ENCODE assay signal across 3 cellular contexts in genomic region chr3:128353991-128354687, GRCh38.
A peak's percentile ranks its signal among the peaks of the same experiment; 100 is the strongest.
TF ChIP-seq lines count a peak whose summit lies in the region.

No MANE protein-coding gene starts in this region.

TF ChIP-seq in HEK293, 187 proteins besides CTCF, POLR2A, EP300 and RAD21 (continued from another document and continues in another):
- TF ChIP-seq ZNF518A (tag by site-specific recombination; conservative IDR thresholded peaks at IDR 0.05; ENCODE audit: low read depth), result no peak
- no peak for TF ChIP-seq TSHZ1 (tag by site-specific recombination; IDR thresholded peaks at IDR 0.05; ENCODE audit: borderline replicate concordance)
- TF ChIP-seq ZNF292 (tag by site-specific recombination; IDR thresholded peaks at IDR 0.05; ENCODE audit: borderline replicate concordance, low read depth), result no peak
- no peak for TF ChIP-seq ZNF660 (tag by site-specific recombination; IDR thresholded peaks at IDR 0.05)
- TF ChIP-seq ZEB2 (tag by site-specific recombination; IDR thresholded peaks at IDR 0.05), result no peak
- peak; percentile 28 for TF ChIP-seq GLIS1 (tag by site-specific recombination; IDR thresholded peaks at IDR 0.05)

TF ChIP-seq in HepG2, 621 proteins besides CTCF, POLR2A, EP300 and RAD21 (continues in another document):
- 0 out of 2 replicates have a peak, but pooled peaks have one; percentile 38 for TF ChIP-seq TFE3 (CRISPR knock-in tag; IDR thresholded peaks at IDR 0.05)
- TF ChIP-seq PRDM10 (CRISPR knock-in tag; IDR thresholded peaks at IDR 0.05; ENCODE audit: low read depth), result peak; percentile 75
- TF ChIP-seq MIXL1 (CRISPR knock-in tag; IDR thresholded peaks at IDR 0.05), result peak; percentile 41; the same call in 1 of the 2 replicates
- TF ChIP-seq NFIC (IDR thresholded peaks at IDR 0.05; ENCODE audit: low read length), result peak; percentile 60; the same call in 1 of the 2 replicates
- TF ChIP-seq NR2F2 (IDR thresholded peaks at IDR 0.05; ENCODE audit: borderline replicate concordance, low read depth), result peak; percentile 85
- TF ChIP-seq FOXJ3 (CRISPR knock-in tag; IDR thresholded peaks at IDR 0.05; ENCODE audit: borderline replicate concordance), result peak; percentile 37; the same call in 1 of the 2 replicates
- TF ChIP-seq SOX5 (CRISPR knock-in tag; IDR thresholded peaks at IDR 0.05; ENCODE audit: borderline replicate concordance), result peak; percentile 63
- TF ChIP-seq ZNF746 (CRISPR knock-in tag; IDR thresholded peaks at IDR 0.05), result no peak
- TF ChIP-seq FOXO1 (CRISPR knock-in tag; IDR thresholded peaks at IDR 0.05), result peak; percentile 39; the same call in 1 of the 2 replicates
- TF ChIP-seq ZNF30 (CRISPR knock-in tag; IDR thresholded peaks at IDR 0.05), result no peak
- TF ChIP-seq ESRRA (CRISPR knock-in tag; IDR thresholded peaks at IDR 0.05; ENCODE audit: low read depth), result peak; percentile 72; the same call in 1 of the 2 replicates
- no peak for TF ChIP-seq ZNF557 (CRISPR knock-in tag; IDR thresholded peaks at IDR 0.05)
- TF ChIP-seq HDAC1 (CRISPR knock-in tag; IDR thresholded peaks at IDR 0.05), result peak; percentile 43; the same call in 1 of the 2 replicates
- TF ChIP-seq LBX2 (CRISPR knock-in tag; IDR thresholded peaks at IDR 0.05; ENCODE audit: borderline replicate concordance), result no peak
- peak; percentile 61; the same call in 1 of the 2 replicates for TF ChIP-seq ISL2 (CRISPR knock-in tag; IDR thresholded peaks at IDR 0.05)
- 0 out of 4 replicates have a peak, but pooled peaks of 1 of the 2 experiments have one; percentile 37 for TF ChIP-seq NR2F1 (CRISPR knock-in tag; IDR thresholded peaks at IDR 0.05)
- peak; percentile 83; the same call in 1 of the 2 replicates for TF ChIP-seq SKIL (CRISPR knock-in tag; IDR thresholded peaks at IDR 0.05; ENCODE audit: borderline replicate concordance)
- TF ChIP-seq HNF4A (CRISPR knock-in tag; IDR thresholded peaks at IDR 0.05), result peak; percentile 41
- TF ChIP-seq SAP130 (CRISPR knock-in tag; IDR thresholded peaks at IDR 0.05; ENCODE audit: low read depth), result peak; percentile 70
- TF ChIP-seq IRF1 (CRISPR knock-in tag; IDR thresholded peaks at IDR 0.05; ENCODE audit: low read depth), result no peak
- 0 out of 2 replicates have a peak, but pooled peaks have one; percentile 19 for TF ChIP-seq ARNTL (CRISPR knock-in tag; IDR thresholded peaks at IDR 0.05)

TF ChIP-seq in SK-N-SH treated with all-trans-retinoic acid at 6 μM for 48 hours, 23 proteins besides CTCF, POLR2A, EP300 and RAD21 (continued from another document):
- TF ChIP-seq CSRNP3 (CRISPR knock-in tag; IDR thresholded peaks at IDR 0.05) (no peak), ARNTL (CRISPR knock-in tag; IDR thresholded peaks at IDR 0.05; ENCODE audit: borderline replicate concordance, low read depth) (no peak), ZFP30 (CRISPR knock-in tag; IDR thresholded peaks at IDR 0.05) (no peak), CREB5 (CRISPR knock-in tag; IDR thresholded peaks at IDR 0.05; ENCODE audit: low read depth) (no peak), TOX (CRISPR knock-in tag; IDR thresholded peaks at IDR 0.05; ENCODE audit: borderline replicate concordance) (no peak), ZC3H10 (CRISPR knock-in tag; IDR thresholded peaks at IDR 0.05) (no peak), ESRRG (CRISPR knock-in tag; IDR thresholded peaks at IDR 0.05) (no peak), CSDC2 (CRISPR knock-in tag; IDR thresholded peaks at IDR 0.05) (no peak), SNAI2 (CRISPR knock-in tag; IDR thresholded peaks at IDR 0.05) (no peak), TSHZ2 (CRISPR knock-in tag; IDR thresholded peaks at IDR 0.05) (no peak)
TF ChIP-seq in SK-N-SH treated with all-trans-retinoic acid at 6 μM for 48 hours: peak in this region for 0.
